Comparison of ENCODE assay signal across 9 cellular contexts in genomic region chr5:15995206-15996052, GRCh38.
DNase-seq lines count a peak whose midpoint lies in the region; ATAC-seq and TF ChIP-seq lines count a peak whose summit lies in the region.
"Had no signal": no experiment of that assay in that cellular context is flagged by ENCODE, and none has a peak within 500 bp of the region (broad histone marks: within the 10 kb centered on the region; RNA-seq: fewer than 3 reads in every experiment).

No MANE protein-coding gene starts in this region.

- POLR2A ChIA-PET in WTC11 (lab: Charles Lee), result interaction anchor here (0.6 kb wide), 1 partner anchor 197 kb away, joined by 8 read pairs; no protein-coding TSS in a partner anchor

- no peak overlapping the region for H3K27ac Mint-ChIP-seq in WTC11
- H3K27ac Mint-ChIP-seq: activated naive CD4-positive, alpha-beta T cell treated with anti-CD3 and anti-CD28 coated beads, Interleukin-2, amount 50 U/mL, for 24 hours had no signal

- intact Hi-C loops in left colon (cut with DNase I, micrococcal nuclease), result no loop called here

- TF ChIP-seq CTCF in LNCaP clone FGC (IDR thresholded peaks at IDR 0.05; ENCODE audit: control insufficient read depth, extremely low read depth, insufficient read depth) (peak; percentile 65), WTC11 (IDR thresholded peaks at IDR 0.05) (peak; percentile 22)

- no peak overlapping the region for H3K4me3 ChIP-seq in LNCaP clone FGC (ENCODE audit: low read depth, low read length)

- peaks cover 21% of the 10 kb centered on the region for H3K36me3 Mint-ChIP-seq in WTC11

- H3K4me1 Mint-ChIP-seq in WTC11, result peaks cover 2% of the 10 kb centered on the region; the same call in 1 of the 2 replicates
- H3K4me1 Mint-ChIP-seq: activated naive CD4-positive, alpha-beta T cell treated with anti-CD3 and anti-CD28 coated beads, Interleukin-2, amount 50 U/mL, for 24 hours had no signal

- CTCF ChIA-PET in WTC11 (lab: Charles Lee), result interaction anchor here (0.8 to 1.8 kb wide), 6 partner anchors 9 to 890 kb away, joined by 3 to 5 read pairs (median 4); no protein-coding TSS in a partner anchor

- H3K9me3 Mint-ChIP-seq in WTC11, result peaks cover 25% of the 10 kb centered on the region

- DNase-seq in AG20443 (ENCODE audit: low spot score), result peak; percentile 48
- peak; percentile 31 for DNase-seq in LNCaP clone FGC (ENCODE audit: low read depth)
- DNase-seq in WTC11 (ENCODE audit: low spot score), result peak; percentile 12
- DNase-seq in iPS DF 19.7 (ENCODE audit: low read depth, low spot score), result peak; percentile 12
- no peak for DNase-seq in activated naive CD4-positive, alpha-beta T cell treated with anti-CD3 and anti-CD28 coated beads, Interleukin-2, amount 50 U/mL, for 16 hours
- DNase-seq in left colon, result no peak
- DNase-seq in stimulated activated naive CD8-positive, alpha-beta T cell treated with anti-CD3 and anti-CD28 coated beads, Interleukin-15, Interleukin-2, amounts not matched to agents 100 U/mL and 50 U/mL, for 24 hours, result no peak

- no peaks in the 10 kb centered on the region; the same call in 1 of the 2 replicates for H3K27me3 Mint-ChIP-seq in WTC11 (ENCODE audit: low read depth)

- H3K4me3 Mint-ChIP-seq in WTC11, result no peak overlapping the region
- H3K4me3 Mint-ChIP-seq: activated naive CD4-positive, alpha-beta T cell treated with anti-CD3 and anti-CD28 coated beads, Interleukin-2, amount 50 U/mL, for 24 hours had no signal

- ATAC-seq in WTC11, result peak; percentile 86
- no peak for ATAC-seq in left colon
- ATAC-seq in HG03460 (IDR thresholded peaks at IDR 0.05; ENCODE audit: unreplicated experiment), result no peak
- ATAC-seq in stimulated activated naive CD8-positive, alpha-beta T cell treated with anti-CD3 and anti-CD28 coated beads, Interleukin-15, Interleukin-2, amounts not matched to agents 100 U/mL and 50 U/mL, for 24 hours, result no peak

TF ChIP-seq in WTC11, 78 proteins besides CTCF, POLR2A, EP300 and RAD21:
- TF ChIP-seq PRRX2 (CRISPR knock-in tag; IDR thresholded peaks at IDR 0.05) (no peak), ATF1 (CRISPR knock-in tag; IDR thresholded peaks at IDR 0.05) (no peak), RORB (CRISPR knock-in tag; IDR thresholded peaks at IDR 0.05) (no peak), MAX (CRISPR knock-in tag; IDR thresholded peaks at IDR 0.05) (no peak), RELA (CRISPR knock-in tag; IDR thresholded peaks at IDR 0.05; ENCODE audit: borderline replicate concordance) (no peak), IRF2 (CRISPR knock-in tag; IDR thresholded peaks at IDR 0.05; ENCODE audit: borderline replicate concordance, low read depth) (no peak), ZNF219 (CRISPR knock-in tag; IDR thresholded peaks at IDR 0.05; ENCODE audit: borderline replicate concordance) (no peak), FOXP1 (CRISPR knock-in tag; IDR thresholded peaks at IDR 0.05; ENCODE audit: borderline replicate concordance) (no peak), ZNF423 (CRISPR knock-in tag; IDR thresholded peaks at IDR 0.05) (no peak), ZNF416 (CRISPR knock-in tag; IDR thresholded peaks at IDR 0.05) (no peak), GRHL2 (CRISPR knock-in tag; IDR thresholded peaks at IDR 0.05; ENCODE audit: insufficient replicate concordance, severe bottlenecking) (no peak), FOXP4 (CRISPR knock-in tag; IDR thresholded peaks at IDR 0.05) (no peak), CREM (CRISPR knock-in tag; IDR thresholded peaks at IDR 0.05) (no peak), ZBTB43 (CRISPR knock-in tag; IDR thresholded peaks at IDR 0.05) (no peak)

Comparison
In these comparisons a context has a peak if more than half of its experiments do, and no peak if none do; other contexts are left out.
1. DNase-seq: peak in AG20443 (single experiment), LNCaP clone FGC (single experiment), WTC11 (single experiment) and iPS DF 19.7 (single experiment); none in activated naive CD4-positive, alpha-beta T cell treated with anti-CD3 and anti-CD28 coated beads, Interleukin-2, amount 50 U/mL, for 16 hours (single experiment), left colon (0 of 2) and stimulated activated naive CD8-positive, alpha-beta T cell treated with anti-CD3 and anti-CD28 coated beads, Interleukin-15, Interleukin-2, amounts not matched to agents 100 U/mL and 50 U/mL, for 24 hours (single experiment).